Comparison of ENCODE assay signal across 11 cellular contexts in the genomic region with DNA sequence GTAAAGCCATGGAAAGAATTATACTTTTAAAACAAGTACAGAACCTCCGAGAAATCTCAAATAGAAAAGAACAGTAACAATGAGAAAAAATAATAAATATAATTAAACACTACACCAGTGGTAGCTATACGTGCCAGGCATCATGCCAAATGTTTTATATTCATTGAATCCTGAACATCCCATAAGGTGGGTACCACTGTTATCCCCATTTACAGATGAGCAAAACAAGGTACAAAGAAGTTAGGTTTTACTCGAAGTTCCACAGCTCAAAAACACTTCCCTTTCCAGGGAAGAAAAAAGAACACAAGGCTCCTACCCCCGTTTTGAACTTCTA. TPM values are rescaled to one million over a fixed set of nuclear protein-coding genes. Genes with fewer than 3 reads are reported as not detected.
DNase-seq lines count a peak whose midpoint lies in the region; ATAC-seq, FAIRE-seq and TF ChIP-seq lines count a peak whose summit lies in the region.
"Had no signal": no experiment of that assay in that cellular context is flagged by ENCODE, and none has a peak within 500 bp of the region (broad histone marks: within the 10 kb centered on the region; RNA-seq: fewer than 3 reads in every experiment).

No MANE protein-coding gene starts in this region.

- H3K4me2 ChIP-seq in GM12878 (ENCODE audit: control insufficient read depth, insufficient read depth): peak overlapping the region; percentile 38; the same call in 1 of the 2 replicates

- DNase-seq in activated naive CD8-positive, alpha-beta T cell treated with anti-CD3 and anti-CD28 coated beads for 36 hours: no peak
- no peak for DNase-seq in GM12878 (ENCODE audit: low read depth, low spot score)
- no peak for DNase-seq in memory B cell (ENCODE audit: low spot score in 2 of 2)
- DNase-seq in upper lobe of right lung: no peak
- no peak for DNase-seq in glutamatergic neuron
- DNase-seq in UCSD-AML1 (lab: John Stamatoyannopoulos, UW; ENCODE audit: unreplicated experiment): no peak
- DNase-seq in kidney: no peak
- DNase-seq: effector CD8-positive, alpha-beta T cell; NCI-H1436 treated with DMSO at 0.1 percent for 48 hours; NCI-H774 had no signal

- peaks cover 19% of the 10 kb centered on the region for H3K79me2 ChIP-seq in GM12878 (ENCODE audit: control insufficient read depth, insufficient read depth, low read length)

- RAD21 ChIA-PET in GM12878 (lab: Charles Lee; ENCODE audit: unreplicated experiment): interaction anchor here (1.1 kb wide), 1 partner anchor 13 kb away, joined by 3 read pairs; no protein-coding TSS in a partner anchor

- peak overlapping the region; percentile 60 for H3K4me3 Mint-ChIP-seq in activated naive CD8-positive, alpha-beta T cell
- no peak overlapping the region for H3K4me3 Mint-ChIP-seq in activated naive CD8-positive, alpha-beta T cell treated with anti-CD3 and anti-CD28 coated beads for 36 hours
- peak overlapping the region; percentile 56 for H3K4me3 Mint-ChIP-seq in memory B cell
- no peak overlapping the region for H3K4me3 Mint-ChIP-seq in glutamatergic neuron (ENCODE audit: unreplicated experiment)

- ATAC-seq in GM12878 (no peak), memory B cell (ENCODE audit: low read depth) (no peak), upper lobe of right lung (no peak)

- H3K36me3 ChIP-seq in GM12878 (ENCODE audit: control insufficient read depth in 2 of 2, insufficient read depth in 2 of 2, low read length in 1 of 2) (no peaks in the 10 kb centered on the region), upper lobe of right lung (no peaks in the 10 kb centered on the region), kidney (ENCODE audit: control insufficient read depth in 1 of 2, insufficient read depth in 2 of 2, low read length in 2 of 2) (no peaks in the 10 kb centered on the region)

- 54% methylated on average over 4 of the region's 4 CpGs for WGBS in GM12878 (ENCODE audit: insufficient coverage, insufficient replicate concordance, low lambda C conversion rate, missing lambda C conversion rate)

- TF ChIP-seq CTCF in GM12878 (IDR thresholded peaks at IDR 0.05 in 2 of 3, conservative IDR thresholded peaks at IDR 0.05 in 1 of 3; ENCODE audit: control insufficient read depth in 2 of 3, extremely low read depth in 1 of 3, insufficient read depth in 1 of 3, low read depth in 3 of 3, low read length in 3 of 3) (no peak), upper lobe of right lung (IDR thresholded peaks at IDR 0.05) (no peak), glutamatergic neuron (IDR thresholded peaks at IDR 0.05; ENCODE audit: partially characterized antibody, unreplicated experiment) (no peak), kidney (IDR thresholded peaks at IDR 0.05; ENCODE audit: borderline replicate concordance, extremely low read depth, insufficient read depth) (no peak)

- POLR2A ChIA-PET in GM12878 (lab: Charles Lee): no interaction called here

- no peak for FAIRE-seq in GM12878 (lab: Jason Lieb, UNC)
- FAIRE-seq in kidney (lab: Jason Lieb, UNC): no peak

- peaks cover 9% of the 10 kb centered on the region for H3K4me1 ChIP-seq in GM12878 (ENCODE audit: control insufficient read depth, insufficient read depth, low read length)
- H3K4me1 ChIP-seq in upper lobe of right lung: peaks cover 48% of the 10 kb centered on the region
- peaks cover 7 to 15% of the 10 kb centered on the region in 2 donors for H3K4me1 ChIP-seq in kidney (ENCODE audit: control insufficient read depth in 1 of 2, insufficient read depth in 1 of 2, low read depth in 1 of 2, low read length in 2 of 2)

- no peak overlapping the region for H3K27ac ChIP-seq in GM12878 (ENCODE audit: control insufficient read depth, insufficient read depth)
- H3K27ac ChIP-seq in upper lobe of right lung: peak overlapping the region; percentile 67
- H3K27ac ChIP-seq in kidney (ENCODE audit: low read depth in 2 of 2, low read length in 2 of 2): no peak overlapping the region

- H3K9me3 ChIP-seq in GM12878 (replicated peaks; ENCODE audit: control insufficient read depth, insufficient read depth, low read length): no peaks in the 10 kb centered on the region; the same call in 2 of the 3 replicates
- no peaks in the 10 kb centered on the region for H3K9me3 ChIP-seq in upper lobe of right lung
- no peaks in the 10 kb centered on the region for H3K9me3 ChIP-seq in kidney (ENCODE audit: control insufficient read depth in 1 of 2, low read length in 2 of 2)

- in situ Hi-C loops in GM12878 (cut with MboI): no loop called here

- H3K36me3 Mint-ChIP-seq in activated naive CD8-positive, alpha-beta T cell: peaks cover 3% of the 10 kb centered on the region
- peaks cover 44% of the 10 kb centered on the region for H3K36me3 Mint-ChIP-seq in activated naive CD8-positive, alpha-beta T cell treated with anti-CD3 and anti-CD28 coated beads for 36 hours
- H3K36me3 Mint-ChIP-seq in memory B cell (peaks cover 21% of the 10 kb centered on the region), glutamatergic neuron (ENCODE audit: unreplicated experiment) (no peaks in the 10 kb centered on the region)

- H3K9ac ChIP-seq in GM12878 (ENCODE audit: control insufficient read depth, insufficient read depth, low read length) (no peak overlapping the region), kidney (ENCODE audit: low read length in 2 of 2) (no peak overlapping the region)

- H2AFZ ChIP-seq in GM12878 (ENCODE audit: control insufficient read depth, low read depth, low read length): no peak overlapping the region

- intact Hi-C loops in GM12878 (cut with micrococcal nuclease; ENCODE audit: unreplicated experiment) (no loop called here), upper lobe of right lung (cut with DNase I) (no loop called here), kidney (cut with DNase I) (no loop called here)

- H3K27ac Mint-ChIP-seq in activated naive CD8-positive, alpha-beta T cell: peak overlapping the region; percentile 91
- H3K27ac Mint-ChIP-seq in activated naive CD8-positive, alpha-beta T cell treated with anti-CD3 and anti-CD28 coated beads for 36 hours: no peak overlapping the region
- H3K27ac Mint-ChIP-seq in memory B cell: peak overlapping the region; percentile 71
- no peak overlapping the region for H3K27ac Mint-ChIP-seq in glutamatergic neuron (ENCODE audit: unreplicated experiment)

- H3K4me1 Mint-ChIP-seq in activated naive CD8-positive, alpha-beta T cell (ENCODE audit: low read depth): peaks cover 77% of the 10 kb centered on the region
- H3K4me1 Mint-ChIP-seq in activated naive CD8-positive, alpha-beta T cell treated with anti-CD3 and anti-CD28 coated beads for 36 hours: peaks cover 68% of the 10 kb centered on the region
- peaks cover 62% of the 10 kb centered on the region for H3K4me1 Mint-ChIP-seq in memory B cell
- peaks cover 8% of the 10 kb centered on the region for H3K4me1 Mint-ChIP-seq in glutamatergic neuron (ENCODE audit: low read depth, unreplicated experiment)

- SMC1A ChIA-PET in GM12878 (lab: Charles Lee; ENCODE audit: uncharacterized antibody, unreplicated experiment): interaction anchor here (1.1 kb wide), 1 partner anchor 29 kb away, joined by 4 read pairs; no protein-coding TSS in a partner anchor

- TF ChIP-seq POLR2A in GM12878 (IDR thresholded peaks at IDR 0.05; ENCODE audit: low read depth, low read length): no peak

- H3K9me3 Mint-ChIP-seq in activated naive CD8-positive, alpha-beta T cell (ENCODE audit: low read depth): peaks cover 6% of the 10 kb centered on the region
- H3K9me3 Mint-ChIP-seq in activated naive CD8-positive, alpha-beta T cell treated with anti-CD3 and anti-CD28 coated beads for 36 hours: peaks cover 19% of the 10 kb centered on the region
- H3K9me3 Mint-ChIP-seq in memory B cell (no peaks in the 10 kb centered on the region), glutamatergic neuron (ENCODE audit: unreplicated experiment) (peaks cover 6% of the 10 kb centered on the region)

- H3K4me3 ChIP-seq in GM12878 (no peak overlapping the region), upper lobe of right lung (no peak overlapping the region), kidney (ENCODE audit: low read length in 2 of 2) (no peak overlapping the region)

- no TSS peak for BruUV-seq in GM12878 (replicated peaks; lab: Mats Ljungman, UMichigan)

- no peaks in the 10 kb centered on the region for H3K27me3 Mint-ChIP-seq in activated naive CD8-positive, alpha-beta T cell
- no peaks in the 10 kb centered on the region for H3K27me3 Mint-ChIP-seq in activated naive CD8-positive, alpha-beta T cell treated with anti-CD3 and anti-CD28 coated beads for 36 hours
- H3K27me3 Mint-ChIP-seq in memory B cell (no peaks in the 10 kb centered on the region), glutamatergic neuron (ENCODE audit: unreplicated experiment) (no peaks in the 10 kb centered on the region)

- CTCF ChIA-PET in GM12878 (lab: Yijun Ruan, JAX): no interaction called here

- no peaks in the 10 kb centered on the region for H3K27me3 ChIP-seq in GM12878 (replicated peaks in 1 of 2; ENCODE audit: control insufficient read depth in 2 of 2, insufficient read depth in 2 of 2, low read length in 1 of 2)
- H3K27me3 ChIP-seq in upper lobe of right lung: no peaks in the 10 kb centered on the region

- TF ChIP-seq RAD21 in GM12878 (IDR thresholded peaks at IDR 0.05; ENCODE audit: insufficient read depth, low read depth, low read length): no peak

- no peak for TF ChIP-seq EP300 in GM12878 (IDR thresholded peaks at IDR 0.05; ENCODE audit: borderline replicate concordance in 1 of 2, control insufficient read depth in 1 of 2, low read depth in 2 of 2, low read length in 2 of 2)

- H4K20me1 ChIP-seq in GM12878 (ENCODE audit: control insufficient read depth, insufficient read depth): peaks cover 4% of the 10 kb centered on the region; the same call in 1 of the 2 replicates

RNA-seq across cellular contexts. Expression of gene JAK1, which starts 33.4 kb away (rescaled TPM):
- total RNA-seq in activated naive CD8-positive, alpha-beta T cell treated with anti-CD3 and anti-CD28 coated beads for 36 hours: 10 to 100 TPM; 85.6 to 88.0 TPM
- 45.7 and 49.2 TPM in 2 replicates for total RNA-seq in GM12878 (2013; cell fraction: nucleolus; rRNA removed)
- total RNA-seq in GM12878 (2014; rRNA removed): 31.5 and 33.7 TPM in 2 replicates
- total RNA-seq in GM12878 (2014; rRNA removed; fragmentation: Illumina TruSeq; extraction: Trizol): 42.7 and 43.3 TPM in 2 replicates
- 42.7 and 42.8 TPM in 2 replicates for total RNA-seq in GM12878 (2021)
- polyA plus RNA-seq in GM12878 (2011; ENCODE audit: low read depth): 36.2 TPM
- polyA plus RNA-seq in GM12878 (2011; rRNA removed): 43.1 and 45.5 TPM in 2 replicates
- 40.2 and 42.8 TPM in 2 replicates for polyA plus RNA-seq in GM12878 (2011; cell fraction: cytosol; rRNA removed)
- 80.6 and 83.7 TPM in 2 replicates for polyA plus RNA-seq in GM12878 (2011; cell fraction: nucleus; rRNA removed)
- 45.2 and 50.6 TPM in 2 replicates for polyA plus RNA-seq in GM12878 (2012)
- polyA plus RNA-seq in GM12878 (2014; fragmentation: Illumina TruSeq; extraction: Trizol): 43.7 and 56.9 TPM in 2 replicates
- 10 to 100 TPM in 1 of 2 experiments, 1 to 10 TPM in 1; 9.6 to 11.5 TPM for polyA plus RNA-seq in GM12878 (2014; fragmentation: Nextera tagmentation; extraction: Ambion mirVana)
- 23.3 and 25.3 TPM in 2 replicates for polyA plus RNA-seq in GM12878 (2014; rRNA removed)
- polyA plus RNA-seq in GM12878 (2016; fragmentation: Nextera tagmentation; extraction: Ambion mirVana): 10 to 100 TPM; 32.6 to 38.9 TPM
- 70.1 and 86.2 TPM in 2 replicates for polyA minus RNA-seq in GM12878 (2011; rRNA and poly(A)+ RNA removed)
- polyA minus RNA-seq in GM12878 (2011; cell fraction: cytosol; rRNA and poly(A)+ RNA removed): 30.5 and 37.0 TPM in 2 replicates
- polyA minus RNA-seq in GM12878 (2011; cell fraction: nucleus; rRNA and poly(A)+ RNA removed): 51.3 and 76.5 TPM in 2 replicates
- total RNA-seq in upper lobe of right lung: 152 TPM
- total RNA-seq in glutamatergic neuron (ENCODE audit: unreplicated experiment): 16.9 TPM
- total RNA-seq in kidney: 173 TPM
- polyA plus RNA-seq in kidney (ENCODE audit: insufficient read depth, low read depth, low replicate concordance): 33.6 TPM

Comparison
In these comparisons a context has a peak if more than half of its experiments do, and no peak if none do; other contexts are left out.
1. H3K27ac Mint-ChIP-seq: peak in activated naive CD8-positive, alpha-beta T cell (single experiment) and memory B cell (single experiment); none in activated naive CD8-positive, alpha-beta T cell treated with anti-CD3 and anti-CD28 coated beads for 36 hours (single experiment) and glutamatergic neuron (single experiment).
2. H3K4me3 Mint-ChIP-seq: peak in activated naive CD8-positive, alpha-beta T cell (single experiment) and memory B cell (single experiment); none in activated naive CD8-positive, alpha-beta T cell treated with anti-CD3 and anti-CD28 coated beads for 36 hours (single experiment) and glutamatergic neuron (single experiment).